8 cellular contexts compared by ENCODE assay signal in genomic region chr7:156950381-156950858, GRCh38. TPM values are rescaled to one million over a fixed set of nuclear protein-coding genes. Genes with fewer than 3 reads are reported as not detected.
DNase-seq lines count a peak whose midpoint lies in the region; ATAC-seq and TF ChIP-seq lines count a peak whose summit lies in the region.

No MANE protein-coding gene starts in this region.

- peaks cover 12 to 16% (median 14%) of the 10 kb centered on the region in 3 donors for H3K27me3 Mint-ChIP-seq in CD14-positive monocyte (ENCODE audit: low read depth in 3 of 3)

- no peak for DNase-seq in CD14-positive monocyte (ENCODE audit: low spot score)
- DNase-seq in Karpas-422, result no peak
- no peak for DNase-seq in breast epithelium (ENCODE audit: low spot score in 2 of 2)
- no peak for DNase-seq in ecto neural progenitor cell (ENCODE audit: low spot score)

- TF ChIP-seq CTCF in CD14-positive monocyte (IDR thresholded peaks at IDR 0.05) (no peak), breast epithelium (IDR thresholded peaks at IDR 0.05) (no peak)

- peak overlapping the region; percentile 60 to 90 (median 74) for H3K27ac Mint-ChIP-seq in CD14-positive monocyte

- ATAC-seq in GM19328 (IDR thresholded peaks at IDR 0.05; ENCODE audit: unreplicated experiment) (no peak), GM21515 (IDR thresholded peaks at IDR 0.05; ENCODE audit: unreplicated experiment) (no peak), HG02610 (IDR thresholded peaks at IDR 0.05; ENCODE audit: unreplicated experiment) (no peak)

- H3K9me3 ChIP-seq in Karpas-422 (ENCODE audit: low read length), result no peaks in the 10 kb centered on the region
- H3K9me3 ChIP-seq in breast epithelium, result no peaks in the 10 kb centered on the region
- no peaks in the 10 kb centered on the region for H3K9me3 ChIP-seq in mucosa of stomach (ENCODE audit: control insufficient read depth, low read length)

- H3K27ac ChIP-seq in Karpas-422 (ENCODE audit: low read length) (peak overlapping the region; percentile 21; the same call in 1 of the 2 replicates), breast epithelium (no peak overlapping the region)

- H3K36me3 ChIP-seq in Karpas-422 (ENCODE audit: insufficient read depth, low read length), result peaks cover 31% of the 10 kb centered on the region
- H3K36me3 ChIP-seq in breast epithelium, result no peaks in the 10 kb centered on the region
- H3K36me3 ChIP-seq in mucosa of stomach (ENCODE audit: control insufficient read depth, insufficient read depth, low read length), result peaks cover 6% of the 10 kb centered on the region

- peaks cover 34 to 35% of the 10 kb centered on the region in 2 donors for H3K36me3 Mint-ChIP-seq in CD14-positive monocyte

- intact Hi-C loops in CD14-positive monocyte (cut with micrococcal nuclease), result loop anchor here (5.0 to 10.0 kb wide), 3 partner anchors 187 to 1298 kb away; partner anchors contain the start of gene UBE3C (in 1 of the 2)
- intact Hi-C loops in breast epithelium (cut with DNase I; ENCODE audit: low total_unique reads), result loop anchor here (10.0 kb wide), 1 partner anchor 1936 kb away; no protein-coding TSS in a partner anchor

- H4K20me1 ChIP-seq in Karpas-422 (ENCODE audit: insufficient read depth, low read depth, low read length), result peaks cover 35% of the 10 kb centered on the region

- H3K4me1 ChIP-seq in Karpas-422 (ENCODE audit: low read length), result peaks cover 24% of the 10 kb centered on the region
- peaks cover 0 to 13% of the 10 kb centered on the region in 2 donors for H3K4me1 ChIP-seq in breast epithelium
- no peaks in the 10 kb centered on the region for H3K4me1 ChIP-seq in mucosa of stomach (ENCODE audit: control insufficient read depth, insufficient read depth, low read length)

- peaks cover 0 to 2% (median 0%) of the 10 kb centered on the region in 7 donors for H3K9me3 Mint-ChIP-seq in CD14-positive monocyte

- peaks cover 22% of the 10 kb centered on the region for H3K4me1 Mint-ChIP-seq in CD14-positive monocyte

- no peak overlapping the region for H2AFZ ChIP-seq in Karpas-422 (ENCODE audit: low read length)

- H3K4me3 Mint-ChIP-seq in CD14-positive monocyte, result peak overlapping the region; percentile 79 to 91

- H3K79me2 ChIP-seq in Karpas-422 (ENCODE audit: low read length), result peaks cover 59% of the 10 kb centered on the region

- H3K4me3 ChIP-seq in Karpas-422 (ENCODE audit: low read length), result peak overlapping the region; percentile 94
- peak overlapping the region; percentile 84 to 99 (median 97) for H3K4me3 ChIP-seq in breast epithelium
- H3K4me3 ChIP-seq in mucosa of stomach (ENCODE audit: low read length), result peak overlapping the region; percentile 48

- H3K9me2 ChIP-seq in Karpas-422 (replicated peaks; ENCODE audit: insufficient read depth, low read length), result no peaks in the 10 kb centered on the region

- peak overlapping the region; percentile 94 for H3K9ac ChIP-seq in Karpas-422 (ENCODE audit: low read length)
- H3K9ac ChIP-seq in mucosa of stomach (ENCODE audit: low read length), result peak overlapping the region; percentile 60

- peak overlapping the region; percentile 99 for H3K4me2 ChIP-seq in Karpas-422 (ENCODE audit: low read depth, low read length, poor library complexity, severe bottlenecking)

- TF ChIP-seq POLR2A in breast epithelium (IDR thresholded peaks at IDR 0.05), result no peak

- H3K27me3 ChIP-seq in Karpas-422 (ENCODE audit: low read length) (no peaks in the 10 kb centered on the region), breast epithelium (no peaks in the 10 kb centered on the region), mucosa of stomach (ENCODE audit: control insufficient read depth, insufficient read depth, low read length) (no peaks in the 10 kb centered on the region)

RNA-seq across cellular contexts. Expression of gene NOM1, which starts 0.9 kb away (rescaled TPM):
- polyA plus RNA-seq in CD14-positive monocyte, result 1 to 10 TPM in 1 of 2 donors, under 1 TPM in 1; 0.89 to 1.9 TPM
- 18.4 and 25.0 TPM in 2 replicates for total RNA-seq in Karpas-422 (2014; rRNA removed; shearing (Covaris generic); ENCODE audit: low replicate concordance)
- 10 to 100 TPM; 17.1 to 31.5 (median 25.2) TPM for total RNA-seq in breast epithelium

RNA-seq across cellular contexts. Expression of gene LMBR1, which starts 57.4 kb away (rescaled TPM):
- 10 to 100 TPM; 21.2 to 24.4 TPM for polyA plus RNA-seq in CD14-positive monocyte
- total RNA-seq in Karpas-422 (2014; rRNA removed; shearing (Covaris generic); ENCODE audit: low replicate concordance), result 123 and 202 TPM in 2 replicates
- 10 to 100 TPM; 69.0 to 90.6 (median 88.8) TPM for total RNA-seq in breast epithelium
